33 cellular contexts compared by ENCODE assay signal in genomic region chr10:129380279-129380678, GRCh38.
"Had no signal": no experiment of that assay in that cellular context is flagged by ENCODE, and none has a peak within 500 bp of the region (broad histone marks: within the 10 kb centered on the region; RNA-seq: fewer than 3 reads in every experiment).

No MANE protein-coding gene starts in this region.

- H3K9ac ChIP-seq: KMS-11 had no signal

- H3K36me3 ChIP-seq: MG63 had no signal

- H3K4me2 ChIP-seq: KMS-11 had no signal

- H3K4me3 ChIP-seq: MG63 had no signal

- DNase-seq: Karpas-422, Kasumi-1, KBM-7, KG1, MG63, MM.1S, MV-4-11, NCI-H1048, NCI-H1092, NCI-H1092 treated with DMSO at 0.1 percent for 48 hours, NCI-H1105, NCI-H1105 treated with DMSO at 0.1 percent for 48 hours, NCI-H1417 treated with DMSO at 0.1 percent for 48 hours, NCI-H1436, NCI-H1436 treated with DMSO at 0.1 percent for 48 hours, NCI-H146, NCI-H1694, NCI-H1694 treated with DMSO at 0.1 percent for 48 hours, NCI-H187, NCI-H187 treated with DMSO at 0.1 percent for 48 hours, NCI-H1930, NCI-H2029, NCI-H2029 treated with DMSO at 0.1 percent for 48 hours, NCI-H2081, NCI-H2107, NCI-H2171, NCI-H2171 treated with DMSO at 0.1 percent for 48 hours, NCI-H2227 treated with DMSO at 0.1 percent for 48 hours, NCI-H226, NCI-H446, NCI-H446 treated with DMSO at 0.1 percent for 48 hours, NCI-H510A had no signal

- H3K9me3 ChIP-seq: MG63 had no signal

- H3K27me3 ChIP-seq: MG63 had no signal

- H3K27ac ChIP-seq: KMS-11 had no signal
